16 cellular contexts compared by ENCODE assay signal in the genomic region with DNA sequence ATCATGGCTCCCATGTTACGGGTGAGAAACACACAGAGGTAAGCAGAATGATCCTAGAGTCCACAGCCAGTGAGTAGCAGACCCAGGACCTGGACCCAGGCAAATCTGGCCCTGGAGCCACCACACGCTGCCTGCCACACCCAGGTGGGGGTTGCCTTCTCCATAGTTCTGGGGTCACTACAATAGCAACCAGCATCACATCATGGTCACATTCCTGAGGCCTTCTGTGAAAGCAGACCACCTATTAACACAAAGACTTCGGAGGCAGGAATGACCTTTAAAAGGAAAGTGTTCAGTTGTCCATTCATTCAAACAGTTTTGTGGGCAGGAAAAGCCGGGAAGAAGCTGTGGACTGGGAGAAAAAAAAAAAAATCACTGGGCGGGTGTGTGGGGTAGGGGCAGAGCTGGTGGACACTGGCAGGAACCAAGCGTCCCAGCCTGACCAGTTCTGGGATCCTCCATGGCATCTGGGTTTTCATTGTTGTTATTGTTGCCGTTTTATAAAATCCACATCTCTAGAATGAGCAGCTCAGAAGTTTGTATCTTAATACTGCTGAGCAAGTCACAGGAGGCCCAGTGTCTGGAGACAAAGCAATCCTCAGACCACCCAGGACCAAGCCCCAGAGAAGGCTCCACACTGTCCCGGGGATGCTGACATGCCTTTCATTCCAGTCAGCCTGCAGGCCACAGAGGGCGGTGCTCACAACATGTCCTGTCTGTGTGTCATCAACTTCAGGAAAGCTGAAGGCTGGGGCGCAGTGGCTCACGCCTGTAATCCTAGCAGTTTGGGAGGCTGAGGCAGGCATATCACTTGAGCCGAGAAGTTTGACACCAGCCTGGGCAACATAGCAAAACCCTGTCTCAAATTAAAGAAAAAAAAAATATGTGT.
A peak's percentile ranks its signal among the peaks of the same experiment; 100 is the strongest.
DNase-seq lines count a peak whose midpoint lies in the region; ATAC-seq and TF ChIP-seq lines count a peak whose summit lies in the region.
"Had no signal": no experiment of that assay in that cellular context is flagged by ENCODE, and none has a peak within 500 bp of the region (broad histone marks: within the 10 kb centered on the region; RNA-seq: fewer than 3 reads in every experiment).

No MANE protein-coding gene starts in this region.

- H3K4me2 ChIP-seq in GM23338, result no peak overlapping the region

- H3K36me3 Mint-ChIP-seq in GM23338 (ENCODE audit: low read depth), result peaks cover 48% of the 10 kb centered on the region

- H3K27ac ChIP-seq in GM23338 (ENCODE audit: low read depth), result peak overlapping the region; percentile 24; the same call in 1 of the 2 replicates
- H3K27ac ChIP-seq: heart right ventricle, neutrophil, vagina had no signal

- TF ChIP-seq CTCF in GM23338 (conservative IDR thresholded peaks at IDR 0.05; ENCODE audit: low read depth in 2 of 2), result peak in 1 of 2 experiments; percentile 14; a peak in 1 of 4 replicates
- no peak for TF ChIP-seq CTCF in GM13976 (IDR thresholded peaks at IDR 0.05; ENCODE audit: borderline replicate concordance, control extremely low read depth, extremely low read depth, insufficient read depth, missing control alignments)

- no peaks in the 10 kb centered on the region for H3K9me3 Mint-ChIP-seq in GM23338
- H3K9me3 Mint-ChIP-seq: activated CD8-positive, alpha-beta T cell treated with anti-CD3 and anti-CD28 coated beads for 36 hours had no signal

- no peaks in the 10 kb centered on the region for H3K36me3 ChIP-seq in GM23338 (ENCODE audit: insufficient read depth)
- H3K36me3 ChIP-seq: neutrophil, vagina had no signal

- H3K27me3 Mint-ChIP-seq in GM23338 (ENCODE audit: insufficient read depth, low read depth, poor library complexity), result peaks cover 5% of the 10 kb centered on the region
- H3K27me3 Mint-ChIP-seq: activated CD8-positive, alpha-beta T cell treated with anti-CD3 and anti-CD28 coated beads for 36 hours had no signal

- H3K4me3 Mint-ChIP-seq in GM23338, result no peak overlapping the region
- H3K4me3 Mint-ChIP-seq: activated CD8-positive, alpha-beta T cell treated with anti-CD3 and anti-CD28 coated beads for 36 hours had no signal

- H3K27me3 ChIP-seq in GM23338 (ENCODE audit: insufficient read depth), result no peaks in the 10 kb centered on the region
- H3K27me3 ChIP-seq: heart right ventricle, neutrophil, vagina had no signal

- peaks cover 20% of the 10 kb centered on the region for H3K4me1 Mint-ChIP-seq in GM23338

- H3K4me3 ChIP-seq in GM23338 (no peak overlapping the region), skeletal muscle cell (ENCODE audit: low read depth, low read length) (no peak overlapping the region)
- H3K4me3 ChIP-seq: heart right ventricle, vagina had no signal

- peaks cover 4% of the 10 kb centered on the region for H3K4me1 ChIP-seq in GM23338 (ENCODE audit: insufficient read depth)
- H3K4me1 ChIP-seq: heart right ventricle, vagina had no signal

- H3F3A ChIP-seq in GM23338 (replicated peaks; ENCODE audit: low read depth), result no peaks in the 10 kb centered on the region

- ATAC-seq in GM23338 (peak; percentile 94), HG03469 (IDR thresholded peaks at IDR 0.05; ENCODE audit: unreplicated experiment) (no peak)
- ATAC-seq: activated CD8-positive, alpha-beta T cell treated with anti-CD3 and anti-CD28 coated beads for 36 hours; heart right ventricle had no signal

- H2AFZ ChIP-seq in GM23338, result no peak overlapping the region

- H4K20me1 ChIP-seq in GM23338 (replicated peaks; ENCODE audit: insufficient read depth), result no peaks in the 10 kb centered on the region

- no peaks in the 10 kb centered on the region for H3K79me2 ChIP-seq in GM23338 (replicated peaks; ENCODE audit: insufficient read depth)

- DNase-seq in GM23338 (ENCODE audit: low spot score) (peak; percentile 78), T1000 (lab: John Stamatoyannopoulos, UW) (peak; percentile 79), foreskin melanocyte (peak; percentile 38), skeletal muscle cell (ENCODE audit: low read depth) (peak; percentile 46), HT-29 (ENCODE audit: low spot score) (no peak), GM13976 (ENCODE audit: low spot score) (no peak)
- DNase-seq in activated effector memory CD4-positive, alpha-beta T cell treated with Interleukin-2 at 50 U/mL for 16 hours, result no peak
- DNase-seq: activated CD8-positive, alpha-beta T cell treated with anti-CD3 and anti-CD28 coated beads for 36 hours; aorta; DMS79 treated with DMSO at 0.1 percent for 48 hours; heart right ventricle; NCI-H1694 treated with DMSO at 0.1 percent for 48 hours; SHP77 treated with DMSO at 0.1 percent for 48 hours had no signal

- in situ Hi-C loops in GM13976 (cut with MboI; ENCODE audit: low sequenced_read_pairs, unreplicated experiment), result no loop called here

- H3K27ac Mint-ChIP-seq in GM23338, result peak overlapping the region; percentile 57
- H3K27ac Mint-ChIP-seq: activated CD8-positive, alpha-beta T cell treated with anti-CD3 and anti-CD28 coated beads for 36 hours had no signal

- no peaks in the 10 kb centered on the region for H3K9me2 ChIP-seq in GM23338 (ENCODE audit: insufficient read depth)

TF ChIP-seq in GM23338, 12 proteins besides CTCF, POLR2A, EP300 and RAD21 (continues in another document):
- no peak for TF ChIP-seq CREB1 (CRISPR knock-in tag; IDR thresholded peaks at IDR 0.05; ENCODE audit: low read depth)
- TF ChIP-seq STAT1 (IDR thresholded peaks at IDR 0.05; ENCODE audit: unreplicated experiment), result no peak
- TF ChIP-seq ZNF331 (CRISPR knock-in tag; IDR thresholded peaks at IDR 0.05; ENCODE audit: low read depth), result no peak
- TF ChIP-seq, protein P1, sequence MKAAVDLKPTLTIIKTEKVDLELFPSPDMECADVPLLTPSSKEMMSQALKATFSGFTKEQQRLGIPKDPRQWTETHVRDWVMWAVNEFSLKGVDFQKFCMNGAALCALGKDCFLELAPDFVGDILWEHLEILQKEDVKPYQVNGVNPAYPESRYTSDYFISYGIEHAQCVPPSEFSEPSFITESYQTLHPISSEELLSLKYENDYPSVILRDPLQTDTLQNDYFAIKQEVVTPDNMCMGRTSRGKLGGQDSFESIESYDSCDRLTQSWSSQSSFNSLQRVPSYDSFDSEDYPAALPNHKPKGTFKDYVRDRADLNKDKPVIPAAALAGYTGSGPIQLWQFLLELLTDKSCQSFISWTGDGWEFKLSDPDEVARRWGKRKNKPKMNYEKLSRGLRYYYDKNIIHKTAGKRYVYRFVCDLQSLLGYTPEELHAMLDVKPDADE (IDR thresholded peaks at IDR 0.05), result no peak
- TF ChIP-seq, protein P2, sequence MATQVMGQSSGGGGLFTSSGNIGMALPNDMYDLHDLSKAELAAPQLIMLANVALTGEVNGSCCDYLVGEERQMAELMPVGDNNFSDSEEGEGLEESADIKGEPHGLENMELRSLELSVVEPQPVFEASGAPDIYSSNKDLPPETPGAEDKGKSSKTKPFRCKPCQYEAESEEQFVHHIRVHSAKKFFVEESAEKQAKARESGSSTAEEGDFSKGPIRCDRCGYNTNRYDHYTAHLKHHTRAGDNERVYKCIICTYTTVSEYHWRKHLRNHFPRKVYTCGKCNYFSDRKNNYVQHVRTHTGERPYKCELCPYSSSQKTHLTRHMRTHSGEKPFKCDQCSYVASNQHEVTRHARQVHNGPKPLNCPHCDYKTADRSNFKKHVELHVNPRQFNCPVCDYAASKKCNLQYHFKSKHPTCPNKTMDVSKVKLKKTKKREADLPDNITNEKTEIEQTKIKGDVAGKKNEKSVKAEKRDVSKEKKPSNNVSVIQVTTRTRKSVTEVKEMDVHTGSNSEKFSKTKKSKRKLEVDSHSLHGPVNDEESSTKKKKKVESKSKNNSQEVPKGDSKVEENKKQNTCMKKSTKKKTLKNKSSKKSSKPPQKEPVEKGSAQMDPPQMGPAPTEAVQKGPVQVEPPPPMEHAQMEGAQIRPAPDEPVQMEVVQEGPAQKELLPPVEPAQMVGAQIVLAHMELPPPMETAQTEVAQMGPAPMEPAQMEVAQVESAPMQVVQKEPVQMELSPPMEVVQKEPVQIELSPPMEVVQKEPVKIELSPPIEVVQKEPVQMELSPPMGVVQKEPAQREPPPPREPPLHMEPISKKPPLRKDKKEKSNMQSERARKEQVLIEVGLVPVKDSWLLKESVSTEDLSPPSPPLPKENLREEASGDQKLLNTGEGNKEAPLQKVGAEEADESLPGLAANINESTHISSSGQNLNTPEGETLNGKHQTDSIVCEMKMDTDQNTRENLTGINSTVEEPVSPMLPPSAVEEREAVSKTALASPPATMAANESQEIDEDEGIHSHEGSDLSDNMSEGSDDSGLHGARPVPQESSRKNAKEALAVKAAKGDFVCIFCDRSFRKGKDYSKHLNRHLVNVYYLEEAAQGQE (IDR thresholded peaks at IDR 0.05; ENCODE audit: unreplicated experiment), result no peak
- TF ChIP-seq EZH2 (IDR thresholded peaks at IDR 0.05; ENCODE audit: low read depth, unreplicated experiment), result no peak

Comparison
In these comparisons a context has a peak if more than half of its experiments do, and no peak if none do; other contexts are left out.
1. DNase-seq: peak in GM23338 (single experiment), T1000 (single experiment), foreskin melanocyte (single experiment) and skeletal muscle cell (single experiment); none in HT-29 (single experiment), GM13976 (single experiment) and activated effector memory CD4-positive, alpha-beta T cell treated with Interleukin-2 at 50 U/mL for 16 hours (single experiment).